Comparison of ENCODE assay signal across 1 cellular context in the genomic region with DNA sequence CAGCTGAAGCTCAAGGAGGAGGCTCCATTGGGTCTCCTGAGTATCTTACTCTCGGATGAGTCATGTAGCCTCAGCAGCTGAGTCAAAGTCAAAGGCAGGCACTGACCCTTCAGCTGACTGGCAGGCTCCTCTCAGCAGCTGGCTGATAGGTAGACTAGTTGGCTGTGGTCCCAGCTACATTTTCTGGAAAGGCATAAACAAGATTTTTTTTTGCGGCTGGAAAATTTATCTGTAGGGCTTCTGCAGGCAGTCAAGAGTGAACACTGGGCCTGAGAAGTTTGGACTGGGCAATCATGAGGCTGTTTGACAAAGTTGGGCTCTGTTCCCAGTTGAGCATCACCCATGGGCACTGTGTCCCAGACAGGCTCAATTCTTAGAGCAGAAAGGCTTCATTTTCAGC.
TF ChIP-seq lines count a peak whose summit lies in the region.

No MANE protein-coding gene starts in this region.

TF ChIP-seq in GM23338, 12 proteins besides CTCF, POLR2A, EP300 and RAD21 (continued from another document):
- TF ChIP-seq, protein P1, sequence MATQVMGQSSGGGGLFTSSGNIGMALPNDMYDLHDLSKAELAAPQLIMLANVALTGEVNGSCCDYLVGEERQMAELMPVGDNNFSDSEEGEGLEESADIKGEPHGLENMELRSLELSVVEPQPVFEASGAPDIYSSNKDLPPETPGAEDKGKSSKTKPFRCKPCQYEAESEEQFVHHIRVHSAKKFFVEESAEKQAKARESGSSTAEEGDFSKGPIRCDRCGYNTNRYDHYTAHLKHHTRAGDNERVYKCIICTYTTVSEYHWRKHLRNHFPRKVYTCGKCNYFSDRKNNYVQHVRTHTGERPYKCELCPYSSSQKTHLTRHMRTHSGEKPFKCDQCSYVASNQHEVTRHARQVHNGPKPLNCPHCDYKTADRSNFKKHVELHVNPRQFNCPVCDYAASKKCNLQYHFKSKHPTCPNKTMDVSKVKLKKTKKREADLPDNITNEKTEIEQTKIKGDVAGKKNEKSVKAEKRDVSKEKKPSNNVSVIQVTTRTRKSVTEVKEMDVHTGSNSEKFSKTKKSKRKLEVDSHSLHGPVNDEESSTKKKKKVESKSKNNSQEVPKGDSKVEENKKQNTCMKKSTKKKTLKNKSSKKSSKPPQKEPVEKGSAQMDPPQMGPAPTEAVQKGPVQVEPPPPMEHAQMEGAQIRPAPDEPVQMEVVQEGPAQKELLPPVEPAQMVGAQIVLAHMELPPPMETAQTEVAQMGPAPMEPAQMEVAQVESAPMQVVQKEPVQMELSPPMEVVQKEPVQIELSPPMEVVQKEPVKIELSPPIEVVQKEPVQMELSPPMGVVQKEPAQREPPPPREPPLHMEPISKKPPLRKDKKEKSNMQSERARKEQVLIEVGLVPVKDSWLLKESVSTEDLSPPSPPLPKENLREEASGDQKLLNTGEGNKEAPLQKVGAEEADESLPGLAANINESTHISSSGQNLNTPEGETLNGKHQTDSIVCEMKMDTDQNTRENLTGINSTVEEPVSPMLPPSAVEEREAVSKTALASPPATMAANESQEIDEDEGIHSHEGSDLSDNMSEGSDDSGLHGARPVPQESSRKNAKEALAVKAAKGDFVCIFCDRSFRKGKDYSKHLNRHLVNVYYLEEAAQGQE (IDR thresholded peaks at IDR 0.05; ENCODE audit: unreplicated experiment): no peak
- TF ChIP-seq POLR2AphosphoS5 (IDR thresholded peaks at IDR 0.05; ENCODE audit: low read depth) (no peak), EZH2phosphoT487 (IDR thresholded peaks at IDR 0.05; ENCODE audit: unreplicated experiment) (no peak)
- TF ChIP-seq, protein P2, sequence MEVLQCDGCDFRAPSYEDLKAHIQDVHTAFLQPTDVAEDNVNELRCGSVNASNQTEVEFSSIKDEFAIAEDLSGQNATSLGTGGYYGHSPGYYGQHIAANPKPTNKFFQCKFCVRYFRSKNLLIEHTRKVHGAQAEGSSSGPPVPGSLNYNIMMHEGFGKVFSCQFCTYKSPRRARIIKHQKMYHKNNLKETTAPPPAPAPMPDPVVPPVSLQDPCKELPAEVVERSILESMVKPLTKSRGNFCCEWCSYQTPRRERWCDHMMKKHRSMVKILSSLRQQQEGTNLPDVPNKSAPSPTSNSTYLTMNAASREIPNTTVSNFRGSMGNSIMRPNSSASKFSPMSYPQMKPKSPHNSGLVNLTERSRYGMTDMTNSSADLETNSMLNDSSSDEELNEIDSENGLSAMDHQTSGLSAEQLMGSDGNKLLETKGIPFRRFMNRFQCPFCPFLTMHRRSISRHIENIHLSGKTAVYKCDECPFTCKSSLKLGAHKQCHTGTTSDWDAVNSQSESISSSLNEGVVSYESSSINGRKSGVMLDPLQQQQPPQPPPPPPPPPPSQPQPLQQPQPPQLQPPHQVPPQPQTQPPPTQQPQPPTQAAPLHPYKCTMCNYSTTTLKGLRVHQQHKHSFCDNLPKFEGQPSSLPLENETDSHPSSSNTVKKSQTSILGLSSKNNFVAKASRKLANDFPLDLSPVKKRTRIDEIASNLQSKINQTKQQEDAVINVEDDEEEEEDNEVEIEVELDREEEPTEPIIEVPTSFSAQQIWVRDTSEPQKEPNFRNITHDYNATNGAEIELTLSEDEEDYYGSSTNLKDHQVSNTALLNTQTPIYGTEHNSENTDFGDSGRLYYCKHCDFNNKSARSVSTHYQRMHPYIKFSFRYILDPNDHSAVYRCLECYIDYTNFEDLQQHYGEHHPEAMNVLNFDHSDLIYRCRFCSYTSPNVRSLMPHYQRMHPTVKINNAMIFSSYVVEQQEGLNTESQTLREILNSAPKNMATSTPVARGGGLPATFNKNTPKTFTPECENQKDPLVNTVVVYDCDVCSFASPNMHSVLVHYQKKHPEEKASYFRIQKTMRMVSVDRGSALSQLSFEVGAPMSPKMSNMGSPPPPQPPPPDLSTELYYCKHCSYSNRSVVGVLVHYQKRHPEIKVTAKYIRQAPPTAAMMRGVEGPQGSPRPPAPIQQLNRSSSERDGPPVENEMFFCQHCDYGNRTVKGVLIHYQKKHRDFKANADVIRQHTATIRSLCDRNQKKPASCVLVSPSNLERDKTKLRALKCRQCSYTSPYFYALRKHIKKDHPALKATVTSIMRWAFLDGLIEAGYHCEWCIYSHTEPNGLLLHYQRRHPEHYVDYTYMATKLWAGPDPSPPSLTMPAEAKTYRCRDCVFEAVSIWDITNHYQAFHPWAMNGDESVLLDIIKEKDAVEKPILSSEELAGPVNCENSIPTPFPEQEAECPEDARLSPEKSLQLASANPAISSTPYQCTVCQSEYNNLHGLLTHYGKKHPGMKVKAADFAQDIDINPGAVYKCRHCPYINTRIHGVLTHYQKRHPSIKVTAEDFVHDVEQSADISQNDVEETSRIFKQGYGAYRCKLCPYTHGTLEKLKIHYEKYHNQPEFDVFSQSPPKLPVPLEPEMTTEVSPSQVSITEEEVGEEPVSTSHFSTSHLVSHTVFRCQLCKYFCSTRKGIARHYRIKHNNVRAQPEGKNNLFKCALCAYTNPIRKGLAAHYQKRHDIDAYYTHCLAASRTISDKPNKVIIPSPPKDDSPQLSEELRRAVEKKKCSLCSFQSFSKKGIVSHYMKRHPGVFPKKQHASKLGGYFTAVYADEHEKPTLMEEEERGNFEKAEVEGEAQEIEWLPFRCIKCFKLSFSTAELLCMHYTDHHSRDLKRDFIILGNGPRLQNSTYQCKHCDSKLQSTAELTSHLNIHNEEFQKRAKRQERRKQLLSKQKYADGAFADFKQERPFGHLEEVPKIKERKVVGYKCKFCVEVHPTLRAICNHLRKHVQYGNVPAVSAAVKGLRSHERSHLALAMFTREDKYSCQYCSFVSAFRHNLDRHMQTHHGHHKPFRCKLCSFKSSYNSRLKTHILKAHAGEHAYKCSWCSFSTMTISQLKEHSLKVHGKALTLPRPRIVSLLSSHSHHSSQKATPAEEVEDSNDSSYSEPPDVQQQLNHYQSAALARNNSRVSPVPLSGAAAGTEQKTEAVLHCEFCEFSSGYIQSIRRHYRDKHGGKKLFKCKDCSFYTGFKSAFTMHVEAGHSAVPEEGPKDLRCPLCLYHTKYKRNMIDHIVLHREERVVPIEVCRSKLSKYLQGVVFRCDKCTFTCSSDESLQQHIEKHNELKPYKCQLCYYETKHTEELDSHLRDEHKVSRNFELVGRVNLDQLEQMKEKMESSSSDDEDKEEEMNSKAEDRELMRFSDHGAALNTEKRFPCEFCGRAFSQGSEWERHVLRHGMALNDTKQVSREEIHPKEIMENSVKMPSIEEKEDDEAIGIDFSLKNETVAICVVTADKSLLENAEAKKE (CRISPR knock-in tag; IDR thresholded peaks at IDR 0.05): no peak
